23 cellular contexts compared by ENCODE assay signal in genomic region chr7:102198557-102198956, GRCh38.
DNase-seq lines count a peak whose midpoint lies in the region; ATAC-seq and TF ChIP-seq lines count a peak whose summit lies in the region.
"Had no signal": no experiment of that assay in that cellular context is flagged by ENCODE, and none has a peak within 500 bp of the region (broad histone marks: within the 10 kb centered on the region; RNA-seq: fewer than 3 reads in every experiment).

No MANE protein-coding gene starts in this region.

- H3K27ac ChIP-seq in HUES6 (ENCODE audit: low read depth, low read length) (peak overlapping the region; percentile 54; the same call in 1 of the 2 replicates), endodermal cell (ENCODE audit: low read depth, low read length) (no peak overlapping the region)
- H3K27ac ChIP-seq: BLaER1, RWPE1 had no signal

- no peaks in the 10 kb centered on the region for H3K4me1 ChIP-seq in HUES6 (ENCODE audit: control insufficient read depth, insufficient read depth, low read length)
- H3K4me1 ChIP-seq in endodermal cell (ENCODE audit: control insufficient read depth, insufficient read depth, low read length), result no peaks in the 10 kb centered on the region
- H3K4me1 ChIP-seq: BLaER1 had no signal

- WGBS in endodermal cell (ENCODE audit: insufficient coverage in 1 of 2, insufficient read length in 1 of 2), 2 experiments, result 92 to 94% methylated on average over 4 to 11 of the region's 11 CpGs

- TF ChIP-seq CTCF in endodermal cell (conservative IDR thresholded peaks at IDR 0.05), result no peak
- no peak for TF ChIP-seq CTCF in neural crest cell (conservative IDR thresholded peaks at IDR 0.05)

- H3K9ac ChIP-seq in HUES6 (ENCODE audit: low read length) (no peak overlapping the region), endodermal cell (ENCODE audit: extremely low read depth, low read length, poor library complexity, severe bottlenecking) (no peak overlapping the region)
- H3K9ac ChIP-seq: BLaER1 had no signal

- H3K4me1 Mint-ChIP-seq in endodermal cell (no peaks in the 10 kb centered on the region), neural crest cell (peaks cover 4% of the 10 kb centered on the region)
- H3K4me1 Mint-ChIP-seq in stimulated activated naive B cell treated with anti-CD40 and anti-IgM and Interleukin-4, amounts not matched to agents 10 μg/mL and 1 μg/mL and 100 μg/mL, for 72 hours, result no peaks in the 10 kb centered on the region
- H3K4me1 Mint-ChIP-seq: CD4-positive, CD25-positive, alpha-beta regulatory T cell had no signal

- no peak overlapping the region for H3K4me3 ChIP-seq in HUES6 (ENCODE audit: low read depth, low read length)
- H3K4me3 ChIP-seq in endodermal cell (ENCODE audit: low read length), result no peak overlapping the region
- H3K4me3 ChIP-seq: BLaER1, K562 had no signal

- H3K4me3 Mint-ChIP-seq in endodermal cell, result no peak overlapping the region
- H3K4me3 Mint-ChIP-seq in neural crest cell, result no peak overlapping the region
- no peak overlapping the region for H3K4me3 Mint-ChIP-seq in stimulated activated naive B cell treated with anti-CD40 and anti-IgM and Interleukin-4, amounts not matched to agents 10 μg/mL and 1 μg/mL and 100 μg/mL, for 72 hours
- H3K4me3 Mint-ChIP-seq: CD4-positive, CD25-positive, alpha-beta regulatory T cell had no signal

- H3K27ac Mint-ChIP-seq in endodermal cell, result peak overlapping the region; percentile 37
- peak overlapping the region; percentile 78 for H3K27ac Mint-ChIP-seq in neural crest cell (ENCODE audit: unreplicated experiment)
- H3K27ac Mint-ChIP-seq in stimulated activated naive B cell treated with anti-CD40 and anti-IgM and Interleukin-4, amounts not matched to agents 10 μg/mL and 1 μg/mL and 100 μg/mL, for 72 hours, result peak overlapping the region; percentile 67
- H3K27ac Mint-ChIP-seq: CD4-positive, CD25-positive, alpha-beta regulatory T cell had no signal

- H3K27me3 Mint-ChIP-seq in endodermal cell (ENCODE audit: insufficient read depth), result no peaks in the 10 kb centered on the region
- no peaks in the 10 kb centered on the region for H3K27me3 Mint-ChIP-seq in neural crest cell (ENCODE audit: low read depth)
- no peaks in the 10 kb centered on the region for H3K27me3 Mint-ChIP-seq in stimulated activated naive B cell treated with anti-CD40 and anti-IgM and Interleukin-4, amounts not matched to agents 10 μg/mL and 1 μg/mL and 100 μg/mL, for 72 hours
- H3K27me3 Mint-ChIP-seq: CD4-positive, CD25-positive, alpha-beta regulatory T cell had no signal

- no peak for DNase-seq in endodermal cell
- DNase-seq in neural crest cell (ENCODE audit: low read depth, low spot score), result no peak
- no peak for DNase-seq in stimulated activated naive B cell treated with anti-CD40 and anti-IgM and Interleukin-4, amounts not matched to agents 10 μg/mL and 1 μg/mL and 100 μg/mL, for 72 hours
- DNase-seq in SKM-1 treated with dmso at 0.1 percent for 144 hours (lab: John Stamatoyannopoulos, UW; ENCODE audit: unreplicated experiment), result no peak
- DNase-seq in DMS 273 (lab: John Stamatoyannopoulos, UW; ENCODE audit: unreplicated experiment), result no peak
- DNase-seq: CD4-positive, CD25-positive, alpha-beta regulatory T cell; DMS53; Kasumi-1; NCI-H1092 treated with DMSO at 0.1 percent for 48 hours; NCI-H1436; NCI-H187; NCI-H2081 treated with DMSO at 0.1 percent for 48 hours; NCI-H2171; NCI-H226; NCI-H510A; NCI-H69; SHP77 treated with DMSO at 0.1 percent for 48 hours had no signal

- H3K27me3 ChIP-seq in HUES6 (ENCODE audit: control insufficient read depth, insufficient read depth, low read length), result no peaks in the 10 kb centered on the region
- no peaks in the 10 kb centered on the region for H3K27me3 ChIP-seq in endodermal cell (ENCODE audit: control insufficient read depth, insufficient read depth, low read length, poor library complexity, severe bottlenecking)
- H3K27me3 ChIP-seq: BLaER1 had no signal

- H3K9me3 ChIP-seq in HUES6 (ENCODE audit: control insufficient read depth, insufficient read depth, low read depth, low read length) (no peaks in the 10 kb centered on the region), endodermal cell (ENCODE audit: control insufficient read depth, low read length) (no peaks in the 10 kb centered on the region)
- H3K9me3 ChIP-seq: BLaER1 had no signal

- H3K36me3 Mint-ChIP-seq in endodermal cell (ENCODE audit: low read depth) (peaks cover 82% of the 10 kb centered on the region), neural crest cell (ENCODE audit: low read depth) (peaks cover 11% of the 10 kb centered on the region)
- H3K36me3 Mint-ChIP-seq in stimulated activated naive B cell treated with anti-CD40 and anti-IgM and Interleukin-4, amounts not matched to agents 10 μg/mL and 1 μg/mL and 100 μg/mL, for 72 hours, result peaks cover 33 to 59% of the 10 kb centered on the region in 2 donors

- peaks cover 93% of the 10 kb centered on the region for H3K36me3 ChIP-seq in HUES6 (ENCODE audit: control insufficient read depth, insufficient read depth, low read length)
- H3K36me3 ChIP-seq in endodermal cell (ENCODE audit: control insufficient read depth, insufficient read depth, low read length), result peaks cover 91% of the 10 kb centered on the region

- no peak for ATAC-seq in stimulated activated naive B cell treated with anti-CD40 and anti-IgM and Interleukin-4, amounts not matched to agents 10 μg/mL and 1 μg/mL and 100 μg/mL, for 72 hours (replicated peaks)
- ATAC-seq in HG02884 (IDR thresholded peaks at IDR 0.05; ENCODE audit: unreplicated experiment), result no peak
- ATAC-seq: K562, Panc1 had no signal

- H3K9me3 Mint-ChIP-seq in endodermal cell, result no peaks in the 10 kb centered on the region
- H3K9me3 Mint-ChIP-seq in neural crest cell, result no peaks in the 10 kb centered on the region
- H3K9me3 Mint-ChIP-seq in stimulated activated naive B cell treated with anti-CD40 and anti-IgM and Interleukin-4, amounts not matched to agents 10 μg/mL and 1 μg/mL and 100 μg/mL, for 72 hours, result no peaks in the 10 kb centered on the region
- H3K9me3 Mint-ChIP-seq: CD4-positive, CD25-positive, alpha-beta regulatory T cell had no signal
